Comparison of ENCODE assay signal across 11 cellular contexts in genomic region chr2:215880970-215881369, GRCh38.
DNase-seq lines count a peak whose midpoint lies in the region; ATAC-seq lines count a peak whose summit lies in the region.
"Had no signal": no experiment of that assay in that cellular context is flagged by ENCODE, and none has a peak within 500 bp of the region (broad histone marks: within the 10 kb centered on the region; RNA-seq: fewer than 3 reads in every experiment).

No MANE protein-coding gene starts in this region.

- H3K27ac ChIP-seq in Karpas-422 (ENCODE audit: low read length): no peak overlapping the region
- H3K27ac ChIP-seq: colonic mucosa had no signal

- no peaks in the 10 kb centered on the region; the same call in 1 of the 2 replicates for H3K27me3 ChIP-seq in Karpas-422 (ENCODE audit: low read length)
- no peaks in the 10 kb centered on the region for H3K27me3 ChIP-seq in neuron (ENCODE audit: insufficient read depth, low read length)
- H3K27me3 ChIP-seq: colonic mucosa had no signal

- H3K79me2 ChIP-seq in Karpas-422 (ENCODE audit: low read length): no peaks in the 10 kb centered on the region

- H3K9ac ChIP-seq in Karpas-422 (ENCODE audit: low read length): no peak overlapping the region

- H3K4me3 ChIP-seq in Karpas-422 (ENCODE audit: low read length) (no peak overlapping the region), neuron (ENCODE audit: low read length) (no peak overlapping the region)
- H3K4me3 ChIP-seq: colonic mucosa had no signal

- peak; percentile 65 for ATAC-seq in GM18909 (IDR thresholded peaks at IDR 0.05; ENCODE audit: poor library complexity, unreplicated experiment)
- peak; percentile 81 for ATAC-seq in HG02678 (IDR thresholded peaks at IDR 0.05; ENCODE audit: unreplicated experiment)

- H3K9me3 ChIP-seq in Karpas-422 (ENCODE audit: low read length) (no peaks in the 10 kb centered on the region), neuron (ENCODE audit: low read length) (peaks cover 3% of the 10 kb centered on the region)
- H3K9me3 ChIP-seq: colonic mucosa had no signal

- DNase-seq in Karpas-422 (peak; percentile 52), SK-N-DZ (ENCODE audit: low spot score) (no peak), NCI-H2081 treated with DMSO at 0.1 percent for 48 hours (lab: John Stamatoyannopoulos, UW) (no peak), foreskin melanocyte (no peak)
- no peak for DNase-seq in stimulated activated CD4-positive, alpha-beta T cell treated with anti-CD3 and anti-CD28 coated beads, Interleukin-12 subunit alpha, Interleukin-12 subunit beta, amount 100 ng/mL, for 4 hours
- DNase-seq: activated CD8-positive, alpha-beta memory T cell treated with anti-CD3 and anti-CD28 coated beads, Interleukin-2, amount 50 U/mL, for 48 hours; colonic mucosa; SIG-M5 had no signal

- H3K9me2 ChIP-seq in Karpas-422 (replicated peaks; ENCODE audit: insufficient read depth, low read length): no peaks in the 10 kb centered on the region

- H3K36me3 ChIP-seq in Karpas-422 (ENCODE audit: insufficient read depth, low read length) (no peaks in the 10 kb centered on the region), neuron (ENCODE audit: insufficient read depth, low read length) (no peaks in the 10 kb centered on the region)
- H3K36me3 ChIP-seq: colonic mucosa had no signal

- peaks cover 30% of the 10 kb centered on the region for H3K4me1 ChIP-seq in Karpas-422 (ENCODE audit: low read length)
- peaks cover 26% of the 10 kb centered on the region for H3K4me1 ChIP-seq in neuron (ENCODE audit: insufficient read depth, low read length)
- H3K4me1 ChIP-seq: colonic mucosa had no signal

- H4K20me1 ChIP-seq in Karpas-422 (ENCODE audit: insufficient read depth, low read depth, low read length): no peaks in the 10 kb centered on the region

- 0 out of 2 replicates have a peak overlapping the region, but pooled peaks have one; percentile 31 for H2AFZ ChIP-seq in Karpas-422 (ENCODE audit: low read length)
- peak overlapping the region; percentile 40 for H2AFZ ChIP-seq in neuron (ENCODE audit: low read depth, low read length)

- H3K4me2 ChIP-seq in Karpas-422 (ENCODE audit: low read depth, low read length, poor library complexity, severe bottlenecking): peak overlapping the region; percentile 32
